36 cellular contexts compared by ENCODE assay signal in the genomic region with DNA sequence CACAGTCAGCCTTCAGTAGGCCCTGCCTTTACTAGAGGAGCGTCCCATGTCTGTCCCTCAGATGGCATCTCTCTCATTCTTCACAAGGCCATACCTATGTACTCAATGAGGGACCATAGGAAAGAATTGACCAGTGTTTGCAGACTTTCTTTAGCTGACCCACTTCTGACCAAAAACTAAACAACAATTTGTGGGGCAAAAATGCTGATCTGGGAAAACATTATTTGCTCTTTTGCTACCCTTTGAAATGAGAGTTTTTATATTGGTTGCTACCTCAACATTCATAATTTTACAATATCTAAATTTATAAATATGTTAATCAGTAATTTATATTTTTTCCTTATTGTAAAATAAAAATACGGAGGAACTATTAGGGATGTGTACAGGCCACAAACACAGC.
DNase-seq lines count a peak whose midpoint lies in the region; ATAC-seq, FAIRE-seq and TF ChIP-seq lines count a peak whose summit lies in the region.
"Had no signal": no experiment of that assay in that cellular context is flagged by ENCODE, and none has a peak within 500 bp of the region (broad histone marks: within the 10 kb centered on the region; RNA-seq: fewer than 3 reads in every experiment).

No MANE protein-coding gene starts in this region.

- no peak for TF ChIP-seq POLR2A in HepG2 (IDR thresholded peaks at IDR 0.05; ENCODE audit: insufficient read depth in 1 of 2, low read depth in 2 of 2, low read length in 2 of 2)
- TF ChIP-seq POLR2A in right lobe of liver (IDR thresholded peaks at IDR 0.05): no peak
- TF ChIP-seq POLR2A in A549 (IDR thresholded peaks at IDR 0.05; ENCODE audit: low read length): no peak
- no peak for TF ChIP-seq POLR2A in IMR-90 (IDR thresholded peaks at IDR 0.05; ENCODE audit: low read depth, low read length)

- H3K4me3 ChIP-seq in HepG2 (replicated peaks in 1 of 3; ENCODE audit: insufficient read depth in 1 of 3, low read depth in 2 of 3, low read length in 3 of 3) (no peak overlapping the region), right lobe of liver (no peak overlapping the region), A549 (no peak overlapping the region), IMR-90 (ENCODE audit: insufficient read depth, low read depth, low read length) (no peak overlapping the region), osteoblast (ENCODE audit: insufficient read depth, low read length) (no peak overlapping the region)
- H3K4me3 ChIP-seq: BLaER1; BLaER1 treated with 17β-estradiol and CSF1 and Interleukin-3, amounts not matched to agents 10 nM and 100 nM had no signal

- H3K4me1 Mint-ChIP-seq in endothelial cell (ENCODE audit: unreplicated experiment): peaks cover 1% of the 10 kb centered on the region
- H3K4me1 Mint-ChIP-seq: B cell; CD14-positive monocyte; CD4-positive, alpha-beta memory T cell; CD4-positive, CD25-positive, alpha-beta regulatory T cell; CD8-positive, alpha-beta memory T cell had no signal

- H3K4ac ChIP-seq in IMR-90 (ENCODE audit: low read depth, low read length): no peak overlapping the region

- H3K23ac ChIP-seq in IMR-90 (ENCODE audit: low read depth, low read length): no peak overlapping the region

- no peak for FAIRE-seq in HepG2 (lab: Jason Lieb, UNC)
- no peak for FAIRE-seq in A549 (lab: Jason Lieb, UNC)
- FAIRE-seq: A204.1, D721Med had no signal

- in situ Hi-C loops in HepG2 (cut with HindIII; ENCODE audit: extremely low pct_ligation_motif_present, low pct_unique_long_range_greater_than_20kb): no loop called here
- in situ Hi-C loops in IMR-90 (cut with MboI; ENCODE audit: low sequenced_read_pairs): no loop called here

- H2BK120ac ChIP-seq in IMR-90 (ENCODE audit: low read depth, low read length): no peak overlapping the region; the same call in 1 of the 2 replicates

- TF ChIP-seq EP300 in HepG2 (IDR thresholded peaks at IDR 0.05; ENCODE audit: low read depth in 2 of 2, low read length in 2 of 2) (no peak), HepG2 (CRISPR knock-in tag; IDR thresholded peaks at IDR 0.05; ENCODE audit: borderline replicate concordance) (no peak), A549 (IDR thresholded peaks at IDR 0.05) (no peak)

- H3K18ac ChIP-seq in IMR-90 (ENCODE audit: low read depth, low read length): no peak overlapping the region; the same call in 1 of the 2 replicates

- H3K4me3 Mint-ChIP-seq in endothelial cell (ENCODE audit: unreplicated experiment): no peak overlapping the region
- H3K4me3 Mint-ChIP-seq: B cell; CD14-positive monocyte; CD4-positive, alpha-beta memory T cell; CD4-positive, alpha-beta T cell; CD4-positive, CD25-positive, alpha-beta regulatory T cell; CD8-positive, alpha-beta memory T cell; CD8-positive, alpha-beta T cell had no signal

- H3K14ac ChIP-seq in IMR-90 (replicated peaks; ENCODE audit: low read depth, low read length): no peak overlapping the region

- H3K79me2 ChIP-seq in HepG2 (ENCODE audit: insufficient read depth, low read length) (no peaks in the 10 kb centered on the region), osteoblast (ENCODE audit: insufficient read depth, low read length) (no peaks in the 10 kb centered on the region)

- TF ChIP-seq RAD21 in HepG2 (CRISPR knock-in tag; IDR thresholded peaks at IDR 0.05) (no peak), A549 (conservative IDR thresholded peaks at IDR 0.05 in 1 of 2, IDR thresholded peaks at IDR 0.05 in 1 of 2) (no peak), IMR-90 (IDR thresholded peaks at IDR 0.05; ENCODE audit: low read length) (no peak)

- no peaks in the 10 kb centered on the region for H3K27me3 Mint-ChIP-seq in endothelial cell (ENCODE audit: unreplicated experiment)
- H3K27me3 Mint-ChIP-seq: B cell; CD4-positive, alpha-beta memory T cell; CD4-positive, alpha-beta T cell; CD4-positive, CD25-positive, alpha-beta regulatory T cell had no signal

- no peak overlapping the region for H2AK9ac ChIP-seq in IMR-90 (replicated peaks; ENCODE audit: low read depth, low read length, poor library complexity)

- no peak overlapping the region for H2AK5ac ChIP-seq in IMR-90 (ENCODE audit: low read depth, low read length)

- no peak overlapping the region for H2BK5ac ChIP-seq in IMR-90 (ENCODE audit: low read depth, low read length, poor library complexity, severe bottlenecking)

- H3K9me3 ChIP-seq in HepG2 (ENCODE audit: low read length) (no peaks in the 10 kb centered on the region), right lobe of liver (no peaks in the 10 kb centered on the region), A549 (no peaks in the 10 kb centered on the region; the same call in 2 of the 3 replicates), IMR-90 (ENCODE audit: control insufficient read depth, insufficient read depth, low read length) (peaks cover under 1% of the 10 kb centered on the region; the same call in 1 of the 2 replicates), osteoblast (ENCODE audit: low read depth, low read length) (no peaks in the 10 kb centered on the region)
- H3K9me3 ChIP-seq: BE2C; BLaER1; BLaER1 treated with 17β-estradiol and CSF1 and Interleukin-3, amounts not matched to agents 10 nM and 100 nM; Caco-2 had no signal

- no peak overlapping the region for H2BK15ac ChIP-seq in IMR-90 (ENCODE audit: low read depth, low read length)

- H3K4me2 ChIP-seq in HepG2 (ENCODE audit: low read depth, low read length): no peak overlapping the region
- no peak overlapping the region for H3K4me2 ChIP-seq in A549
- H3K4me2 ChIP-seq in IMR-90 (ENCODE audit: low read depth, low read length): no peak overlapping the region
- no peak overlapping the region for H3K4me2 ChIP-seq in osteoblast (ENCODE audit: insufficient read depth, low read length)
- H3K4me2 ChIP-seq: BLaER1; BLaER1 treated with 17β-estradiol and CSF1 and Interleukin-3, amounts not matched to agents 10 nM and 100 nM had no signal

- CTCF ChIA-PET in HepG2 (lab: Yijun Ruan, JAX; ENCODE audit: low intra/inter-chr PET ratio, low total read pairs) (no interaction called here), A549 (lab: Yijun Ruan, JAX) (no interaction called here), IMR-90 (lab: Yijun Ruan, JAX) (no interaction called here)

- H3K27me3 ChIP-seq in HepG2 (ENCODE audit: control insufficient read depth in 1 of 2, insufficient read depth in 2 of 2, low read length in 2 of 2): no peaks in the 10 kb centered on the region
- H3K27me3 ChIP-seq in right lobe of liver: no peaks in the 10 kb centered on the region
- H3K27me3 ChIP-seq in IMR-90 (ENCODE audit: control insufficient read depth, insufficient read depth, low read length): no peaks in the 10 kb centered on the region
- no peaks in the 10 kb centered on the region for H3K27me3 ChIP-seq in osteoblast (ENCODE audit: insufficient read depth, low read length)
- H3K27me3 ChIP-seq: BE2C; BLaER1; BLaER1 treated with 17β-estradiol and CSF1 and Interleukin-3, amounts not matched to agents 10 nM and 100 nM had no signal

- no peaks in the 10 kb centered on the region for H3K36me3 Mint-ChIP-seq in endothelial cell (ENCODE audit: low read depth, unreplicated experiment)
- H3K36me3 Mint-ChIP-seq: CD14-positive monocyte; CD4-positive, alpha-beta memory T cell; CD4-positive, CD25-positive, alpha-beta regulatory T cell; CD8-positive, alpha-beta memory T cell; CD8-positive, alpha-beta T cell had no signal

- no peak for DNase-seq in HepG2 (ENCODE audit: low spot score)
- no peak for DNase-seq in right lobe of liver
- no peak for DNase-seq in A549 (ENCODE audit: low read depth in 1 of 2, low spot score in 1 of 2)
- no peak for DNase-seq in IMR-90
- DNase-seq in osteoblast (ENCODE audit: insufficient read length, low spot score, missing footprints): no peak
- no peak for DNase-seq in putamen (ENCODE audit: low spot score)
- no peak for DNase-seq in endothelial cell (ENCODE audit: low spot score)
- DNase-seq: 8988T; ACHN; AML-193; BE2C; C1 segment of cervical spinal cord; Caco-2; Calu3; CD4-positive, alpha-beta memory T cell; CD4-positive, alpha-beta T cell; CD4-positive, CD25-positive, alpha-beta regulatory T cell; CD8-positive, alpha-beta memory T cell; CD8-positive, alpha-beta T cell; COR-L47; DMS 273 treated with DMSO at 0.1 percent for 48 hours; DMS153; DMS53; DMS79; DMS79 treated with DMSO at 0.1 percent for 48 hours; DND-41; EL had no signal

- no peaks in the 10 kb centered on the region for H3K9me1 ChIP-seq in IMR-90 (ENCODE audit: insufficient read depth, low read length)

- no peak overlapping the region for H3K56ac ChIP-seq in IMR-90 (ENCODE audit: extremely low read depth, insufficient read depth, low read length)

- no peak overlapping the region for H4K5ac ChIP-seq in IMR-90 (ENCODE audit: low read depth, low read length)

- H4K91ac ChIP-seq in IMR-90 (ENCODE audit: insufficient read depth, low read depth, low read length): no peak overlapping the region

- H3K9ac ChIP-seq in HepG2 (ENCODE audit: insufficient read depth, low read depth, low read length) (no peak overlapping the region), IMR-90 (ENCODE audit: low read depth, low read length) (no peak overlapping the region)
- H3K9ac ChIP-seq: BLaER1; BLaER1 treated with 17β-estradiol and CSF1 and Interleukin-3, amounts not matched to agents 10 nM and 100 nM had no signal

- no peak overlapping the region for H2BK20ac ChIP-seq in IMR-90 (ENCODE audit: low read depth, low read length)

- no peak overlapping the region for H3K27ac ChIP-seq in HepG2 (ENCODE audit: extremely low read length, insufficient read depth, low read length)
- H3K27ac ChIP-seq in right lobe of liver: no peak overlapping the region
- H3K27ac ChIP-seq in A549: no peak overlapping the region
- H3K27ac ChIP-seq in IMR-90 (ENCODE audit: insufficient read depth, low read length): no peak overlapping the region
- no peak overlapping the region for H3K27ac ChIP-seq in osteoblast (ENCODE audit: low read depth, low read length)
- H3K27ac ChIP-seq: 22Rv1; BLaER1; BLaER1 treated with 17β-estradiol and CSF1 and Interleukin-3, amounts not matched to agents 10 nM and 100 nM; C4-2B had no signal

- dilution Hi-C loops in IMR-90 (cut with HindIII; ENCODE audit: low sequenced_read_pairs, unreplicated experiment): no loop called here

- 1% methylated on average over 2 of the region's 2 CpGs for WGBS in HepG2 (ENCODE audit: low lambda C conversion rate)
- WGBS in right lobe of liver (ENCODE audit: insufficient coverage, low coverage, low lambda C conversion rate, missing lambda C conversion rate): 85% methylated on average over 2 of the region's 2 CpGs
- 74% methylated on average over 2 of the region's 2 CpGs for WGBS in A549 (ENCODE audit: missing lambda C conversion rate)
- WGBS in IMR-90 (ENCODE audit: extremely low coverage in 2 of 2, insufficient read length in 1 of 2), 2 experiments: no CpG with 5 or more reads among the region's 2 CpGs

- H4K8ac ChIP-seq in IMR-90 (ENCODE audit: low read depth in 2 of 2, low read length in 2 of 2): no peak overlapping the region

- no peaks in the 10 kb centered on the region for H3K79me1 ChIP-seq in IMR-90 (ENCODE audit: low read depth in 1 of 2, low read length in 2 of 2)

- TF ChIP-seq CTCF in HepG2 (CRISPR knock-in tag; IDR thresholded peaks at IDR 0.05) (no peak), right lobe of liver (IDR thresholded peaks at IDR 0.05) (no peak), A549 (IDR thresholded peaks at IDR 0.05) (no peak), IMR-90 (conservative IDR thresholded peaks at IDR 0.05; ENCODE audit: low read depth, low read length) (no peak), osteoblast (IDR thresholded peaks at IDR 0.05; ENCODE audit: extremely low read depth, low read depth, low read length) (no peak), endothelial cell (IDR thresholded peaks at IDR 0.05; ENCODE audit: unreplicated experiment) (no peak)

- no peaks in the 10 kb centered on the region for H3K9me3 Mint-ChIP-seq in endothelial cell (ENCODE audit: unreplicated experiment)
- H3K9me3 Mint-ChIP-seq: CD4-positive, alpha-beta T cell; CD4-positive, CD25-positive, alpha-beta regulatory T cell; CD8-positive, alpha-beta memory T cell; CD8-positive, alpha-beta T cell had no signal

- intact Hi-C loops in HepG2 (cut with micrococcal nuclease; ENCODE audit: unreplicated experiment) (no loop called here), right lobe of liver (cut with DNase I) (no loop called here), IMR-90 (cut with micrococcal nuclease) (no loop called here)

- POLR2A ChIA-PET in HepG2 (lab: Yijun Ruan, JAX) (no interaction called here), A549 (lab: Yijun Ruan, JAX) (no interaction called here), IMR-90 (lab: Charles Lee; ENCODE audit: unreplicated experiment) (interaction anchor here (0.6 kb wide), 1 partner anchor 219 kb away, joined by 3 read pairs; no protein-coding TSS in a partner anchor)

- no peaks in the 10 kb centered on the region for H3K36me3 ChIP-seq in HepG2 (replicated peaks in 1 of 2; ENCODE audit: control insufficient read depth in 1 of 2, insufficient read depth in 2 of 2, low read length in 2 of 2)
- no peaks in the 10 kb centered on the region for H3K36me3 ChIP-seq in right lobe of liver
- H3K36me3 ChIP-seq in IMR-90 (ENCODE audit: control insufficient read depth, insufficient read depth, low read length): no peaks in the 10 kb centered on the region
- no peaks in the 10 kb centered on the region for H3K36me3 ChIP-seq in osteoblast (ENCODE audit: insufficient read depth, low read length)
- H3K36me3 ChIP-seq: BE2C; BLaER1; BLaER1 treated with 17β-estradiol and CSF1 and Interleukin-3, amounts not matched to agents 10 nM and 100 nM had no signal

- H4K20me1 ChIP-seq in HepG2 (ENCODE audit: insufficient read depth, low read length): no peaks in the 10 kb centered on the region
- no peaks in the 10 kb centered on the region for H4K20me1 ChIP-seq in IMR-90 (ENCODE audit: insufficient read depth, low read length)
- H4K20me1 ChIP-seq in osteoblast (ENCODE audit: insufficient read depth, low read length): no peaks in the 10 kb centered on the region
- H4K20me1 ChIP-seq: BLaER1; BLaER1 treated with 17β-estradiol and CSF1 and Interleukin-3, amounts not matched to agents 10 nM and 100 nM had no signal

- ATAC-seq in HepG2 (no peak), right lobe of liver (no peak), A549 (no peak), IMR-90 (ENCODE audit: low read depth) (no peak), HG02610 (IDR thresholded peaks at IDR 0.05; ENCODE audit: unreplicated experiment) (no peak)
- ATAC-seq: CD8-positive, alpha-beta T cell had no signal

- BruUV-seq in HepG2 (replicated peaks; lab: Mats Ljungman, UMichigan) (no TSS peak), IMR-90 (replicated peaks; lab: Mats Ljungman, UMichigan) (no TSS peak)

- H3K4me1 ChIP-seq in HepG2 (ENCODE audit: insufficient read depth, low read length): no peaks in the 10 kb centered on the region
- H3K4me1 ChIP-seq in right lobe of liver: no peaks in the 10 kb centered on the region
- no peaks in the 10 kb centered on the region for H3K4me1 ChIP-seq in A549
- H3K4me1 ChIP-seq in IMR-90 (ENCODE audit: control insufficient read depth, insufficient read depth, low read length): no peaks in the 10 kb centered on the region; the same call in 1 of the 2 replicates
- no peaks in the 10 kb centered on the region for H3K4me1 ChIP-seq in osteoblast (ENCODE audit: insufficient read depth, low read length)
- H3K4me1 ChIP-seq: BE2C; BLaER1; BLaER1 treated with 17β-estradiol and CSF1 and Interleukin-3, amounts not matched to agents 10 nM and 100 nM; Caco-2 had no signal

- no peak overlapping the region for H3K27ac Mint-ChIP-seq in endothelial cell (ENCODE audit: unreplicated experiment)
- H3K27ac Mint-ChIP-seq: B cell; CD4-positive, alpha-beta memory T cell; CD4-positive, alpha-beta T cell; CD8-positive, alpha-beta memory T cell; CD8-positive, alpha-beta T cell had no signal

- no peak overlapping the region for H2AFZ ChIP-seq in HepG2 (ENCODE audit: low read length)
- peak overlapping the region; percentile 53 for H2AFZ ChIP-seq in IMR-90 (replicated peaks; ENCODE audit: low read length, poor library complexity)
- H2AFZ ChIP-seq in osteoblast (ENCODE audit: low read length): peak overlapping the region; percentile 66
